In the genomic region with DNA sequence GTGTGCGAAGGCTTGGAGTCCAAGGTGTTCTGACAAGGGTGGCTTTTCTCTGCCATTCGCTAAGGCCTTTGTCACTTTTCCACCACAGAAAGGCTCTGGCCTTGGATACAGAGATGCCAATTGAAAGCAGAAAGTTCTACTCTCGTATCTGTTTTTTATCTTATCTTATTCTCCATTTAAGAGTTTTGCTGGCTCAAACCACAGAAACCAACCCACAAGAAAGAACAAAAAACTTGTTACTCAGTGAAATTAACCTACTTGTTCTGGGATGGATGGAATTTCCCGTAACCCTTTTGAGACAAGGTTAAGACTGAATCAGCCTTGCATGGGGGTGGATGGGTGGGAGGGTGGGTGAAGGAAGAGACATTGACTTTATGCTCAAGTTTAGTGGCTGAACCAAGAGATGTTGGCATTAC, we compare ENCODE assay signal across 18 cellular contexts.
DNase-seq lines count a peak whose midpoint lies in the region; ATAC-seq and TF ChIP-seq lines count a peak whose summit lies in the region.
"Had no signal": no experiment of that assay in that cellular context is flagged by ENCODE, and none has a peak within 500 bp of the region (broad histone marks: within the 10 kb centered on the region; RNA-seq: fewer than 3 reads in every experiment).

No MANE protein-coding gene starts in this region.

- H3K4me3 Mint-ChIP-seq in activated CD4-positive, alpha-beta T cell treated with anti-CD3 and anti-CD28 coated beads for 36 hours = peak overlapping the region; percentile 65
- H3K4me3 Mint-ChIP-seq: nephron had no signal

- H3K36me3 Mint-ChIP-seq in activated CD4-positive, alpha-beta T cell treated with anti-CD3 and anti-CD28 coated beads for 36 hours (ENCODE audit: low read depth) = no peaks in the 10 kb centered on the region

- H3K27ac Mint-ChIP-seq in activated CD4-positive, alpha-beta T cell treated with anti-CD3 and anti-CD28 coated beads for 36 hours = peak overlapping the region; percentile 70
- H3K27ac Mint-ChIP-seq: nephron had no signal

- H2AFZ ChIP-seq in osteoblast (ENCODE audit: low read length) = no peak overlapping the region

- H3K27me3 Mint-ChIP-seq in activated CD4-positive, alpha-beta T cell treated with anti-CD3 and anti-CD28 coated beads for 36 hours = peaks cover 10% of the 10 kb centered on the region

- POLR2A ChIA-PET in activated CD4-positive, alpha-beta T cell treated with anti-CD3 and anti-CD28 coated beads for 36 hours (lab: Charles Lee) = interaction anchor here (0.6 kb wide), 1 partner anchor 11 kb away, joined by 4 read pairs; no protein-coding TSS in a partner anchor

- no peak for TF ChIP-seq CTCF in brain microvascular endothelial cell (IDR thresholded peaks at IDR 0.05; ENCODE audit: low read depth, low read length, missing control alignments)
- no peak for TF ChIP-seq CTCF in osteoblast (IDR thresholded peaks at IDR 0.05; ENCODE audit: extremely low read depth, low read depth, low read length)

- in situ Hi-C loops in brain microvascular endothelial cell (cut with HindIII; ENCODE audit: low pct_ligation_motif_present, low sequenced_read_pairs) = no loop called here

- H3K9me3 Mint-ChIP-seq in activated CD4-positive, alpha-beta T cell treated with anti-CD3 and anti-CD28 coated beads for 36 hours (ENCODE audit: low read depth) = peaks cover 4% of the 10 kb centered on the region
- H3K9me3 Mint-ChIP-seq: T-helper 1 cell treated with Interleukin-12 subunit alpha and Interleukin-12 subunit beta and Interleukin-4 antibody, amounts not matched to agents 30 μg/mL and 1 μg/mL, for 36 hours had no signal

- H4K20me1 ChIP-seq in osteoblast (ENCODE audit: insufficient read depth, low read length) = no peaks in the 10 kb centered on the region

- intact Hi-C loops in activated CD4-positive, alpha-beta T cell treated with anti-CD3 and anti-CD28 coated beads for 36 hours (cut with DNase I, micrococcal nuclease) = loop anchor here in 1 of 2 experiments (5.0 kb wide), 1 partner anchor 337 kb away; a partner anchor contains a TSS

- H3K79me2 ChIP-seq in osteoblast (ENCODE audit: insufficient read depth, low read length) = no peaks in the 10 kb centered on the region

- H3K36me3 ChIP-seq in brain microvascular endothelial cell (replicated peaks) (no peaks in the 10 kb centered on the region), osteoblast (ENCODE audit: insufficient read depth, low read length) (no peaks in the 10 kb centered on the region), H7 (replicated peaks; ENCODE audit: control insufficient read depth, insufficient read depth, low read length) (no peaks in the 10 kb centered on the region)
- H3K36me3 ChIP-seq: left ventricle myocardium inferior, transverse colon had no signal

- H3K4me1 ChIP-seq in osteoblast (ENCODE audit: insufficient read depth, low read length) = peaks cover 16% of the 10 kb centered on the region
- H3K4me1 ChIP-seq: foreskin keratinocyte, transverse colon had no signal

- no peak overlapping the region for H3K4me2 ChIP-seq in osteoblast (ENCODE audit: insufficient read depth, low read length)

- peaks cover 11% of the 10 kb centered on the region for H3K4me1 Mint-ChIP-seq in activated CD4-positive, alpha-beta T cell treated with anti-CD3 and anti-CD28 coated beads for 36 hours

- CTCF ChIA-PET in activated CD4-positive, alpha-beta T cell treated with anti-CD3 and anti-CD28 coated beads for 36 hours (lab: Charles Lee) = interaction anchor here (1.5 kb wide), 1 partner anchor 577 kb away, joined by 7 read pairs; no protein-coding TSS in a partner anchor

- no peak overlapping the region for H3K4me3 ChIP-seq in brain microvascular endothelial cell (ENCODE audit: low read depth, low read length)
- no peak overlapping the region for H3K4me3 ChIP-seq in osteoblast (ENCODE audit: insufficient read depth, low read length)
- no peak overlapping the region for H3K4me3 ChIP-seq in H7 (ENCODE audit: insufficient read depth, low read depth, low read length)
- H3K4me3 ChIP-seq: transverse colon had no signal

- no peak overlapping the region for H3K27ac ChIP-seq in brain microvascular endothelial cell
- peak overlapping the region; percentile 27 for H3K27ac ChIP-seq in osteoblast (ENCODE audit: low read depth, low read length)
- H3K27ac ChIP-seq: C4-2B, foreskin keratinocyte, left ventricle myocardium inferior, transverse colon had no signal

- peak; percentile 7 for DNase-seq in activated CD4-positive, alpha-beta T cell treated with anti-CD3 and anti-CD28 coated beads for 36 hours
- no peak for DNase-seq in activated CD4-positive, alpha-beta T cell treated with anti-CD3 and anti-CD28 coated beads for 4 hours
- DNase-seq in RPMI7951 (ENCODE audit: low read depth) (peak; percentile 79), brain microvascular endothelial cell (peak; percentile 46), osteoblast (ENCODE audit: insufficient read length, low spot score, missing footprints) (peak; percentile 82), DMS 273 treated with DMSO at 0.1 percent for 48 hours (lab: John Stamatoyannopoulos, UW) (no peak), H7 (no peak), islet precursor cell (no peak)
- DNase-seq: 8988T, caudate nucleus, foreskin keratinocyte, left ventricle myocardium inferior, NCI-H1436 treated with DMSO at 0.1 percent for 48 hours, transverse colon had no signal

- no peaks in the 10 kb centered on the region for H3K9me3 ChIP-seq in osteoblast (ENCODE audit: low read depth, low read length)
- H3K9me3 ChIP-seq: transverse colon had no signal

- H3K27me3 ChIP-seq in brain microvascular endothelial cell (replicated peaks) (no peaks in the 10 kb centered on the region), osteoblast (ENCODE audit: insufficient read depth, low read length) (no peaks in the 10 kb centered on the region), H7 (ENCODE audit: control insufficient read depth, insufficient read depth, low read length) (no peaks in the 10 kb centered on the region)
- H3K27me3 ChIP-seq: foreskin keratinocyte, transverse colon had no signal

- peak; percentile 73 for ATAC-seq in activated CD4-positive, alpha-beta T cell treated with anti-CD3 and anti-CD28 coated beads for 36 hours
- ATAC-seq: Right ventricle myocardium inferior had no signal

Comparison
In these comparisons a context has a peak if more than half of its experiments do, and no peak if none do; other contexts are left out.
1. DNase-seq: peak in activated CD4-positive, alpha-beta T cell treated with anti-CD3 and anti-CD28 coated beads for 36 hours (single experiment), RPMI7951 (single experiment), brain microvascular endothelial cell (single experiment) and osteoblast (single experiment); none in activated CD4-positive, alpha-beta T cell treated with anti-CD3 and anti-CD28 coated beads for 4 hours (0 of 2), DMS 273 treated with DMSO at 0.1 percent for 48 hours (single experiment), H7 (single experiment) and islet precursor cell (single experiment).